Comparison of ENCODE assay signal across 8 cellular contexts in genomic region chr4:44447563-44448504, GRCh38. TPM values are rescaled to one million over a fixed set of nuclear protein-coding genes. Genes with fewer than 3 reads are reported as not detected.
DNase-seq lines count a peak whose midpoint lies in the region; ATAC-seq and TF ChIP-seq lines count a peak whose summit lies in the region.

No MANE protein-coding gene starts in this region.

- WGBS in mesodermal cell (ENCODE audit: insufficient coverage in 2 of 2), 2 experiments: 1% methylated on average over 87 to 110 of the region's 110 CpGs

- ATAC-seq in GM19395 (IDR thresholded peaks at IDR 0.05; ENCODE audit: unreplicated experiment): peak; percentile 18
- ATAC-seq in upper lobe of right lung: peak; percentile 58

- peak overlapping the region; percentile 79 for H3K9ac ChIP-seq in endocrine pancreas (ENCODE audit: control insufficient read depth, insufficient read depth, low read length)

- intact Hi-C loops in A673 (cut with micrococcal nuclease; ENCODE audit: unreplicated experiment): no loop called here
- intact Hi-C loops in upper lobe of right lung (cut with DNase I): no loop called here

- POLR2A ChIA-PET in A673 (lab: Charles Lee; ENCODE audit: low non-redundant PET): no interaction called here

- peak overlapping the region; percentile 33 for H3K4me3 ChIP-seq in A673 (ENCODE audit: low read depth, low read length, poor library complexity, severe bottlenecking)
- H3K4me3 ChIP-seq in endocrine pancreas (ENCODE audit: control insufficient read depth, insufficient read depth, low read length): no peak overlapping the region
- peak overlapping the region; percentile 53 for H3K4me3 ChIP-seq in mesodermal cell (ENCODE audit: extremely low read depth, insufficient read depth, low read length, poor library complexity, severe bottlenecking)
- H3K4me3 ChIP-seq in upper lobe of right lung: peak overlapping the region; percentile 51

- TF ChIP-seq CTCF in A673 (conservative IDR thresholded peaks at IDR 0.05; ENCODE audit: low read depth, low read length) (no peak), upper lobe of right lung (IDR thresholded peaks at IDR 0.05) (no peak)

- H3K9me3 ChIP-seq in A673 (ENCODE audit: low read depth, low read length, poor library complexity, severe bottlenecking): no peaks in the 10 kb centered on the region
- no peaks in the 10 kb centered on the region for H3K9me3 ChIP-seq in endocrine pancreas (ENCODE audit: control insufficient read depth, low read length)
- H3K9me3 ChIP-seq in mesodermal cell (ENCODE audit: control insufficient read depth, low read length): no peaks in the 10 kb centered on the region
- H3K9me3 ChIP-seq in upper lobe of right lung: no peaks in the 10 kb centered on the region

- CTCF ChIA-PET in A673 (lab: Charles Lee): interaction anchor here (0.6 to 1.2 kb wide), 2 partner anchors 85 to 182 kb away, joined by 3 to 4 read pairs; no protein-coding TSS in a partner anchor

- H3K27me3 ChIP-seq in A673 (replicated peaks; ENCODE audit: insufficient read depth, low read depth, low read length, poor library complexity) (peaks cover 63% of the 10 kb centered on the region), endocrine pancreas (ENCODE audit: control insufficient read depth, insufficient read depth, low read length) (no peaks in the 10 kb centered on the region), upper lobe of right lung (peaks cover 58% of the 10 kb centered on the region)

- DNase-seq in A673 (ENCODE audit: low spot score) (no peak), NCI-H510A treated with DMSO at 0.1 percent for 48 hours (lab: John Stamatoyannopoulos, UW) (peak; percentile 19), upper lobe of right lung (peak; percentile 61), NCI-H2107 treated with DMSO at 0.1 percent for 48 hours (lab: John Stamatoyannopoulos, UW; ENCODE audit: unreplicated experiment) (no peak)
- DNase-seq in central memory CD4-positive, alpha-beta T cell: no peak

- H3K4me1 ChIP-seq in A673 (ENCODE audit: insufficient read depth, low read length, poor library complexity, severe bottlenecking) (no peaks in the 10 kb centered on the region), endocrine pancreas (ENCODE audit: control insufficient read depth, insufficient read depth, low read length) (no peaks in the 10 kb centered on the region), mesodermal cell (ENCODE audit: control insufficient read depth, insufficient read depth, low read length, poor library complexity, severe bottlenecking) (no peaks in the 10 kb centered on the region), upper lobe of right lung (peaks cover 5% of the 10 kb centered on the region)

- H3K36me3 ChIP-seq in A673 (ENCODE audit: insufficient read depth, low read length, poor library complexity, severe bottlenecking) (no peaks in the 10 kb centered on the region), endocrine pancreas (ENCODE audit: control insufficient read depth, insufficient read depth, low read length) (no peaks in the 10 kb centered on the region), mesodermal cell (ENCODE audit: control insufficient read depth, insufficient read depth, low read length) (no peaks in the 10 kb centered on the region), upper lobe of right lung (no peaks in the 10 kb centered on the region)

- no TSS peak for BruUV-seq in A673 (replicated peaks; lab: Mats Ljungman, UMichigan)

- no peak overlapping the region for H3K27ac ChIP-seq in A673 (ENCODE audit: low read depth, low read length, poor library complexity, severe bottlenecking)
- H3K27ac ChIP-seq in mesodermal cell (ENCODE audit: low read depth, low read length, severe bottlenecking): no peak overlapping the region
- H3K27ac ChIP-seq in upper lobe of right lung: no peak overlapping the region

RNA-seq across cellular contexts. Expression of gene KCTD8, which starts 0.8 kb away (rescaled TPM):
- total RNA-seq in A673 (2021): not detected in 2 replicates
- polyA plus RNA-seq in mesodermal cell (2013, experiment 1 of 2): 0.55 TPM
- polyA plus RNA-seq in mesodermal cell (2013, experiment 2 of 2): 0.86 TPM
- total RNA-seq in upper lobe of right lung: 0.67 TPM

Comparison
In these comparisons a context has a peak if more than half of its experiments do, and no peak if none do; other contexts are left out.
1. DNase-seq: peak in NCI-H510A treated with DMSO at 0.1 percent for 48 hours (single experiment) and upper lobe of right lung (single experiment); none in A673 (single experiment), NCI-H2107 treated with DMSO at 0.1 percent for 48 hours (single experiment) and central memory CD4-positive, alpha-beta T cell (single experiment).